ENCODE assay signal across 13 cellular contexts in genomic region chr4:98653890-98654867, GRCh38. TPM values are rescaled to one million over a fixed set of nuclear protein-coding genes. Genes with fewer than 3 reads are reported as not detected.
DNase-seq lines count a peak whose midpoint lies in the region; ATAC-seq and TF ChIP-seq lines count a peak whose summit lies in the region.
"Had no signal": no experiment of that assay in that cellular context is flagged by ENCODE, and none has a peak within 500 bp of the region (broad histone marks: within the 10 kb centered on the region; RNA-seq: fewer than 3 reads in every experiment).

No MANE protein-coding gene starts in this region.

- CTCF ChIA-PET in AG04449 (lab: Yijun Ruan, JAX), result interaction anchor here (1.2 to 1.7 kb wide), 2 partner anchors 12 to 186 kb away, joined by 5 to 7 read pairs; no protein-coding TSS in a partner anchor
- CTCF ChIA-PET in mammary epithelial cell (lab: Charles Lee; ENCODE audit: low non-redundant PET), result no interaction called here

- H2AFZ ChIP-seq in Loucy (ENCODE audit: low read length), result no peak overlapping the region
- H2AFZ ChIP-seq in mammary epithelial cell (ENCODE audit: low read depth, low read length), result peak overlapping the region; percentile 17

- no peak overlapping the region for H3K4me3 Mint-ChIP-seq in stimulated activated naive CD8-positive, alpha-beta T cell treated with anti-CD3 and anti-CD28 coated beads, Interleukin-15, amount 100 ng/mL, for 72 hours

- ATAC-seq in stimulated activated naive CD8-positive, alpha-beta T cell treated with anti-CD3 and anti-CD28 coated beads, Interleukin-15, amount 100 ng/mL, for 72 hours, result no peak
- ATAC-seq in HG03442 (IDR thresholded peaks at IDR 0.05; ENCODE audit: unreplicated experiment), result no peak

- TF ChIP-seq CTCF in AG04449 (IDR thresholded peaks at IDR 0.05; ENCODE audit: insufficient read depth, low read length, missing control alignments), result no peak
- no peak for TF ChIP-seq CTCF in Loucy (conservative IDR thresholded peaks at IDR 0.05; ENCODE audit: low read length)
- no peak for TF ChIP-seq CTCF in mammary epithelial cell (conservative IDR thresholded peaks at IDR 0.05 in 1 of 2, IDR thresholded peaks at IDR 0.05 in 1 of 2; ENCODE audit: extremely low read depth in 1 of 2, insufficient read depth in 1 of 2, low read depth in 1 of 2, low read length in 2 of 2)

- dilution Hi-C loops in mammary epithelial cell (cut with HindIII; ENCODE audit: low sequenced_read_pairs), result no loop called here

- no peaks in the 10 kb centered on the region for H3K27me3 Mint-ChIP-seq in stimulated activated naive CD8-positive, alpha-beta T cell treated with anti-CD3 and anti-CD28 coated beads, Interleukin-15, amount 100 ng/mL, for 72 hours
- H3K27me3 Mint-ChIP-seq: activated CD4-positive, alpha-beta memory T cell treated with anti-CD3 and anti-CD28 coated beads for 36 hours had no signal

- H3K4me3 ChIP-seq in AG04449 (ENCODE audit: low read depth, low read length) (no peak overlapping the region; the same call in 1 of the 2 replicates), Loucy (ENCODE audit: low read length, poor library complexity, severe bottlenecking) (peak overlapping the region; percentile 9), mammary epithelial cell (replicated peaks in 1 of 3; ENCODE audit: insufficient read depth in 1 of 3, low read depth in 2 of 3, low read length in 3 of 3) (no peak overlapping the region)
- H3K4me3 ChIP-seq: cardiac muscle cell had no signal

- WGBS in mammary epithelial cell (ENCODE audit: low coverage, missing lambda C conversion rate), result 12% methylated on average over 5 of the region's 5 CpGs

- in situ Hi-C loops in mammary epithelial cell (cut with MboI; ENCODE audit: low sequenced_read_pairs in 2 of 2), result loop anchor here (10.0 to 25.0 kb wide), 2 partner anchors 179 to 492 kb away; no protein-coding TSS in a partner anchor
- in situ Hi-C loops in G401 (cut with HindIII; ENCODE audit: low sequenced_read_pairs), result no loop called here

- peaks cover 75% of the 10 kb centered on the region for H3K79me2 ChIP-seq in Loucy (ENCODE audit: insufficient read depth, low read length)
- H3K79me2 ChIP-seq in mammary epithelial cell (ENCODE audit: insufficient read depth, low read length), result peaks cover 84% of the 10 kb centered on the region

- H3K9ac ChIP-seq in Loucy (ENCODE audit: low read depth, low read length, poor library complexity, severe bottlenecking) (no peak overlapping the region), mammary epithelial cell (ENCODE audit: insufficient read depth, low read length) (peak overlapping the region; percentile 22)

- H3K36me3 ChIP-seq in Loucy (ENCODE audit: insufficient read depth, low read length), result no peaks in the 10 kb centered on the region
- H3K36me3 ChIP-seq in mammary epithelial cell (ENCODE audit: insufficient read depth, low read length), result peaks cover 3% of the 10 kb centered on the region
- H3K36me3 ChIP-seq: BE2C, cardiac muscle cell had no signal

- H3K9me2 ChIP-seq in Loucy (replicated peaks; ENCODE audit: low read depth, low read length), result no peaks in the 10 kb centered on the region

- intact Hi-C loops in mammary epithelial cell (cut with micrococcal nuclease), result loop anchor here (1.0 to 10.0 kb wide), 3 partner anchors 28 to 503 kb away; partner anchors contain the start of gene EIF4E

- no peaks in the 10 kb centered on the region for H3K9me3 Mint-ChIP-seq in stimulated activated naive CD8-positive, alpha-beta T cell treated with anti-CD3 and anti-CD28 coated beads, Interleukin-15, amount 100 ng/mL, for 72 hours
- H3K9me3 Mint-ChIP-seq: activated CD4-positive, alpha-beta memory T cell treated with anti-CD3 and anti-CD28 coated beads for 36 hours had no signal

- POLR2A ChIA-PET in AG04449 (lab: Yijun Ruan, JAX), result interaction anchor here (0.6 to 1.2 kb wide), 2 partner anchors 187 to 275 kb away, joined by 3 to 4 read pairs; partner anchors contain the start of gene EIF4E

- H3K4me2 ChIP-seq in Loucy (ENCODE audit: low read depth, low read length, poor library complexity, severe bottlenecking) (peak overlapping the region; percentile 69), mammary epithelial cell (ENCODE audit: insufficient read depth, low read depth, low read length) (peak overlapping the region; percentile 75)

- peaks cover 15% of the 10 kb centered on the region for H4K20me1 ChIP-seq in Loucy (ENCODE audit: insufficient read depth, low read length, poor library complexity, severe bottlenecking)
- no peaks in the 10 kb centered on the region for H4K20me1 ChIP-seq in mammary epithelial cell (ENCODE audit: insufficient read depth, low read length)

- no peaks in the 10 kb centered on the region for H3K27me3 ChIP-seq in Loucy (ENCODE audit: insufficient read depth, low read length, poor library complexity, severe bottlenecking)
- H3K27me3 ChIP-seq in mammary epithelial cell (ENCODE audit: insufficient read depth, low read length), result no peaks in the 10 kb centered on the region

- no peaks in the 10 kb centered on the region for H3F3A ChIP-seq in Loucy (ENCODE audit: low read depth)

- DNase-seq in AG04449 (ENCODE audit: low read depth, low spot score) (peak; percentile 89), mammary epithelial cell (peak; percentile 80), kidney tubule cell (ENCODE audit: low spot score) (peak; percentile 72), G401 (ENCODE audit: low spot score) (no peak), SIG-M5 (lab: John Stamatoyannopoulos, UW) (no peak)
- no peak for DNase-seq in stimulated activated naive CD8-positive, alpha-beta T cell treated with anti-CD3 and anti-CD28 coated beads, Interleukin-15, amount 100 ng/mL, for 72 hours
- DNase-seq: activated CD4-positive, alpha-beta memory T cell treated with anti-CD3 and anti-CD28 coated beads for 36 hours; BE2C; NCI-H2029; occipital lobe had no signal

- H3K27ac Mint-ChIP-seq in stimulated activated naive CD8-positive, alpha-beta T cell treated with anti-CD3 and anti-CD28 coated beads, Interleukin-15, amount 100 ng/mL, for 72 hours, result peak overlapping the region in 1 of 2 donors; percentile 63
- H3K27ac Mint-ChIP-seq: activated CD4-positive, alpha-beta memory T cell treated with anti-CD3 and anti-CD28 coated beads for 36 hours had no signal

- TSS peak; percentile 47 for BruUV-seq in mammary epithelial cell (replicated peaks; lab: Mats Ljungman, UMichigan)

- peak overlapping the region; percentile 88 for H3K27ac ChIP-seq in mammary epithelial cell (ENCODE audit: insufficient read depth, low read depth, low read length)
- H3K27ac ChIP-seq: cardiac muscle cell had no signal

- H3K4me1 ChIP-seq in Loucy (ENCODE audit: insufficient read depth, low read length, poor library complexity, severe bottlenecking) (peaks cover 46% of the 10 kb centered on the region), mammary epithelial cell (ENCODE audit: insufficient read depth, low read length) (peaks cover 45% of the 10 kb centered on the region)
- H3K4me1 ChIP-seq: BE2C had no signal

- peaks cover 41% of the 10 kb centered on the region for H3K4me1 Mint-ChIP-seq in stimulated activated naive CD8-positive, alpha-beta T cell treated with anti-CD3 and anti-CD28 coated beads, Interleukin-15, amount 100 ng/mL, for 72 hours

- H3K9me3 ChIP-seq in Loucy (ENCODE audit: insufficient read depth, low read depth, low read length), result no peaks in the 10 kb centered on the region
- peaks cover 3% of the 10 kb centered on the region for H3K9me3 ChIP-seq in mammary epithelial cell (replicated peaks; ENCODE audit: insufficient read depth, low read length)

RNA-seq across cellular contexts. Expression of gene TSPAN5, which starts 4.2 kb away (rescaled TPM):
- 10 to 100 TPM; 19.0 to 38.4 TPM for total RNA-seq in mammary epithelial cell
- polyA plus RNA-seq in mammary epithelial cell, result 36.2 TPM
- polyA minus RNA-seq in mammary epithelial cell, result 37.1 TPM
- not detected in 2 replicates for total RNA-seq in G401 (2014; rRNA removed; shearing (Covaris generic))

Comparison
In these comparisons a context has a peak if more than half of its experiments do, and no peak if none do; other contexts are left out.
1. DNase-seq: peak in AG04449 (single experiment), mammary epithelial cell (single experiment) and kidney tubule cell (single experiment); none in G401 (single experiment), SIG-M5 (single experiment) and stimulated activated naive CD8-positive, alpha-beta T cell treated with anti-CD3 and anti-CD28 coated beads, Interleukin-15, amount 100 ng/mL, for 72 hours (0 of 2).
2. RNA of gene TSPAN5, which starts 4.2 kb away (total RNA-seq): 19.0 to 38.4 TPM in mammary epithelial cell; not detected in G401; every median in the first group is over 10 times any median in the second.